27 cellular contexts compared by ENCODE assay signal in the genomic region with DNA sequence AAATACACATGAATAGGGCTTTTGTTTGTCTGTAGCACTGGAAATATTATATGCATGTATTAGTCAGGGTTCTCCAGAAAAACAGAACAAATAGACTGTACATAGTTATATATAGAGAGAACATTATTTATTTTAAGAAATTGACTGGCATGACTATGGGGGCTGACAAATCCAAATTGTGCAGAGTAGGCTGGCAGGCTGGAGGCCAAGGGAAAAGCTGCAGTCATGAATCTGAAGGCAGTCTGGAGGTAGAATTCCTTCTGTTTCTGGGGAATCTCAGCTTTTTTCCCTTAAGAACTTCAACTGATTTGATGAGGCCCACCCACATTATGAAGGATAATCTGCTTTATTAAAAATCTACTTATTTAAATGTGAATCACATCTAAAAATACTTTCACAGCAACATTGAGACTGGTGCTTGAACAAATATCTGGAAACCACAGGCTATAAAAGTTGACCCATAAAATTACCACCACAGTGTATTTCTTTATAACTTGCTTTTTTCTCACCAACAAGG.
"Had no signal": no experiment of that assay in that cellular context is flagged by ENCODE, and none has a peak within 500 bp of the region (broad histone marks: within the 10 kb centered on the region; RNA-seq: fewer than 3 reads in every experiment).

No MANE protein-coding gene starts in this region.

- FAIRE-seq: astrocyte, bronchial epithelial cell had no signal

- ATAC-seq: activated T-cell treated with anti-CD3 and anti-CD28 coated beads, Interleukin-2, amount 50 U/mL, for 72 hours; esophagus mucosa; gastrocnemius medialis; heart left ventricle had no signal

- H3K27me3 ChIP-seq: brain microvascular endothelial cell, dorsolateral prefrontal cortex, gastrocnemius medialis, heart left ventricle had no signal

- H3K36me3 ChIP-seq: brain microvascular endothelial cell, gastrocnemius medialis, heart left ventricle had no signal

- DNase-seq: activated CD4-positive, alpha-beta memory T cell treated with anti-CD3 and anti-CD28 coated beads, Interleukin-2, amount 10 ng/mL, durations not matched to agents 7 days and 5 days; activated CD4-positive, alpha-beta T cell treated with anti-CD3 and anti-CD28 coated beads for 1 hour; activated CD4-positive, alpha-beta T cell treated with anti-CD3 and anti-CD28 coated beads for 4 hours; activated CD4-positive, alpha-beta T cell treated with anti-CD3 and anti-CD28 coated beads, Interleukin-2, amount 10 ng/mL, durations not matched to agents 7 days and 5 days; activated CD4-positive, alpha-beta T cell treated with anti-CD3 and anti-CD28 coated beads, Interleukin-2, amount 50 U/mL, for 4 hours; activated CD4-positive, CD25-positive, alpha-beta regulatory T cell; activated CD8-positive, alpha-beta memory T cell treated with anti-CD3 and anti-CD28 coated beads, Interleukin-2, amount 50 U/mL, for 48 hours; activated gamma-delta T cell; activated naive CD4-positive, alpha-beta T cell; activated naive CD4-positive, alpha-beta T cell treated with anti-CD3 and anti-CD28 coated beads, Interleukin-2, amount 50 U/mL, for 16 hours; activated T-cell treated with anti-CD3 and anti-CD28 coated beads for 4 hours; activated T-cell treated with anti-CD3 and anti-CD28 coated beads, Interleukin-2, amount 50 U/mL, for 24 hours; activated T-cell treated with anti-CD3 and anti-CD28 coated beads, Interleukin-2, amount 50 U/mL, for 72 hours; amniotic stem cell; brain microvascular endothelial cell; effector memory CD4-positive, alpha-beta T cell; endodermal cell; foreskin fibroblast; gastrocnemius medialis; glutamatergic neuron; heart left ventricle; T-helper 2 cell had no signal

- H3K27ac ChIP-seq: brain microvascular endothelial cell, coronary artery, dorsolateral prefrontal cortex, gastrocnemius medialis, heart left ventricle had no signal

- H3K4me1 ChIP-seq: gastrocnemius medialis, heart left ventricle had no signal

- H3K4me3 ChIP-seq: coronary artery, dorsolateral prefrontal cortex, gastrocnemius medialis, heart left ventricle had no signal

- H3K9me3 ChIP-seq: gastrocnemius medialis, heart left ventricle had no signal
